In the genomic region with DNA sequence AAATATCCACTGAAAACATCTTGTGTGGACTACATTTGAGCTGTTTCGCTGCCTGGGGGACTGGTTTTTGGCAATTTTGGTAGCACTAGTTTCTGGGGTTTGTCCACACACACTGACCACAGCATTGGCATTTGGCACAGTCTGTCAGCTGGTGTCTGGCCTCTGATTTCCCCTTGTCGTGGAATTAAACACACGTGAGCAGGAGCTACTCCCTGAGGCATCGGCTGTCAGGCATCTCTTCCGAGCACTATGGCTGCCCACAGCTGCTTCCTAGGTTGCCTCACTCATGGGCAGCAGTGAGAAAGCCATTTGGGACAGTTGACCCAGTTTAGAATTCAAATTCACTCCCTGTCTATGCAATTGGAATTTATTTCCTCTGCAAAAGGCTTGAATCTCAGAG, we compare ENCODE assay signal across 21 cellular contexts. TPM values are rescaled to one million over a fixed set of nuclear protein-coding genes. Genes with fewer than 3 reads are reported as not detected.
"Had no signal": no experiment of that assay in that cellular context is flagged by ENCODE, and none has a peak within 500 bp of the region (broad histone marks: within the 10 kb centered on the region; RNA-seq: fewer than 3 reads in every experiment).

No MANE protein-coding gene starts in this region.

- H3K9me3 ChIP-seq: left ventricle myocardium inferior, lower lobe of right lung, ovary, spleen, testis, tibial nerve had no signal

- H3K9me3 Mint-ChIP-seq: immature natural killer cell; memory B cell; mesothelial cell of epicardium; nephron progenitor cell; stimulated activated memory B cell treated with anti-CD40 and anti-IgM and Interleukin-4, amounts not matched to agents 10 μg/mL and 1 μg/mL and 100 μg/mL, for 72 hours; stimulated activated naive CD8-positive, alpha-beta T cell treated with anti-CD3 and anti-CD28 coated beads, Interleukin-15, Interleukin-2, amounts not matched to agents 100 ng/mL and 50 ng/mL, for 24 hours had no signal

- H3K27ac ChIP-seq: foreskin keratinocyte, left ventricle myocardium inferior, lower lobe of right lung, ovary, spleen, testis, tibial nerve had no signal

- H3K27me3 Mint-ChIP-seq: memory B cell; stimulated activated memory B cell treated with anti-CD40 and anti-IgM and Interleukin-4, amounts not matched to agents 10 μg/mL and 1 μg/mL and 100 μg/mL, for 72 hours had no signal

- ATAC-seq: foreskin keratinocyte; left cardiac atrium; lower lobe of right lung; naive thymus-derived CD4-positive, alpha-beta T cell; right cardiac atrium; stimulated activated memory B cell treated with anti-CD40 and anti-IgM and Interleukin-4, amounts not matched to agents 10 μg/mL and 1 μg/mL and 100 μg/mL, for 72 hours had no signal

- H3K4me1 Mint-ChIP-seq: immature natural killer cell; memory B cell; stimulated activated memory B cell treated with anti-CD40 and anti-IgM and Interleukin-4, amounts not matched to agents 10 μg/mL and 1 μg/mL and 100 μg/mL, for 72 hours had no signal

- H3K27me3 ChIP-seq: foreskin keratinocyte, ovary, spleen, testis, tibial nerve had no signal

- H3K36me3 ChIP-seq: left ventricle myocardium inferior, lower lobe of right lung, ovary, spleen, tibial nerve had no signal

- H3K36me3 Mint-ChIP-seq: mesothelial cell of epicardium had no signal

- DNase-seq: cerebellar nuclear complex; dermis blood vessel endothelial cell; foreskin keratinocyte; immature natural killer cell; left cardiac atrium; left ventricle myocardium inferior; lower lobe of right lung; naive thymus-derived CD4-positive, alpha-beta T cell; nephron progenitor cell; ovary; right cardiac atrium; spleen; stimulated activated CD4-positive, alpha-beta T cell treated with anti-CD3 and anti-CD28 coated beads, Interleukin-15, amount 100 ng/mL, for 24 hours; stimulated activated CD4-positive, alpha-beta T cell treated with anti-CD3 and anti-CD28 coated beads, Interleukin-1b, Interleukin-23, amount 100 ng/mL, for 48 hours; stimulated activated CD4-positive, alpha-beta T cell treated with anti-CD3 and anti-CD28 coated beads, Interleukin-4, amount 100 ng/mL, for 24 hours; testis had no signal

- H3K4me3 ChIP-seq: left ventricle myocardium inferior, lower lobe of right lung, ovary, spleen, testis, tibial nerve had no signal

- H3K4me1 ChIP-seq: foreskin keratinocyte, testis had no signal

- H3K4me3 Mint-ChIP-seq: immature natural killer cell; memory B cell; mesothelial cell of epicardium; naive thymus-derived CD4-positive, alpha-beta T cell; nephron progenitor cell; stimulated activated memory B cell treated with anti-CD40 and anti-IgM and Interleukin-4, amounts not matched to agents 10 μg/mL and 1 μg/mL and 100 μg/mL, for 72 hours; stimulated activated naive CD8-positive, alpha-beta T cell treated with anti-CD3 and anti-CD28 coated beads, Interleukin-15, Interleukin-2, amounts not matched to agents 100 ng/mL and 50 ng/mL, for 24 hours had no signal

RNA-seq across cellular contexts. Expression of a gene that starts 46.8 kb away (rescaled TPM):
- polyA plus RNA-seq: naive thymus-derived CD4-positive, alpha-beta T cell had no signal
